28 cellular contexts compared by ENCODE assay signal in genomic region chrX:119478504-119478903, GRCh38. TPM values are rescaled to one million over a fixed set of nuclear protein-coding genes. Genes with fewer than 3 reads are reported as not detected.
DNase-seq lines count a peak whose midpoint lies in the region; ATAC-seq and TF ChIP-seq lines count a peak whose summit lies in the region.
"Had no signal": no experiment of that assay in that cellular context is flagged by ENCODE, and none has a peak within 500 bp of the region (broad histone marks: within the 10 kb centered on the region; RNA-seq: fewer than 3 reads in every experiment).

No MANE protein-coding gene starts in this region.

- no peak overlapping the region for H3K27ac Mint-ChIP-seq in effector memory CD8-positive, alpha-beta T cell
- H3K27ac Mint-ChIP-seq: activated B cell treated with CpG ODN at 0.5 μM for 24 hours; activated T-cell treated with anti-CD3 and anti-CD28 coated beads, Interleukin-2, amount 50 U/mL, for 72 hours; HFFc6; naive B cell had no signal

- H3K9ac ChIP-seq in BLaER1: no peak overlapping the region

- H3K36me3 Mint-ChIP-seq in effector memory CD8-positive, alpha-beta T cell (ENCODE audit: insufficient read depth): no peaks in the 10 kb centered on the region
- H3K36me3 Mint-ChIP-seq: naive B cell had no signal

- no peak overlapping the region for H3K4me3 Mint-ChIP-seq in effector memory CD8-positive, alpha-beta T cell
- H3K4me3 Mint-ChIP-seq: activated B cell treated with CpG ODN at 0.5 μM for 24 hours; activated T-cell treated with anti-CD3 and anti-CD28 coated beads, Interleukin-2, amount 50 U/mL, for 72 hours; HFFc6; naive B cell had no signal

- peak overlapping the region; percentile 37; the same call in 1 of the 2 replicates for H3K4me2 ChIP-seq in BLaER1

- H3K36me3 ChIP-seq in BLaER1 (no peaks in the 10 kb centered on the region), esophagus squamous epithelium (no peaks in the 10 kb centered on the region), psoas muscle (ENCODE audit: insufficient read depth in 1 of 2, low read depth in 1 of 2) (no peaks in the 10 kb centered on the region)
- H3K36me3 ChIP-seq: adrenal gland, BE2C, brain microvascular endothelial cell, heart right ventricle, neutrophil, prostate gland, SJSA1 had no signal

- WGBS in esophagus squamous epithelium, 2 donors: 52 to 68% methylated on average over 4 of the region's 4 CpGs
- 62 to 71% (median 64%) methylated on average over 4 of the region's 4 CpGs for WGBS in psoas muscle, 3 donors

- no peak for DNase-seq in NB4 (ENCODE audit: low read depth)
- no peak for DNase-seq in esophagus squamous epithelium (lab: John Stamatoyannopoulos, UW)
- DNase-seq in psoas muscle: no peak
- DNase-seq in caudate nucleus (lab: John Stamatoyannopoulos, UW): no peak
- DNase-seq in GM03348 (ENCODE audit: low spot score): no peak
- no peak for DNase-seq in effector memory CD8-positive, alpha-beta T cell
- DNase-seq: activated B cell treated with CpG ODN at 0.5 μM for 24 hours; activated naive CD4-positive, alpha-beta T cell treated with Interleukin-2 at 50 U/mL for 16 hours; activated T-cell treated with anti-CD3 and anti-CD28 coated beads, Interleukin-2, amount 50 U/mL, for 72 hours; BE2C; COR-L47; effector CD8-positive, alpha-beta T cell; foreskin keratinocyte; heart right ventricle; mesendoderm; naive B cell; NCI-H1694; NCI-H510A treated with DMSO at 0.1 percent for 48 hours; NK-92 treated with Interleukin-12 subunit alpha and Interleukin-12 subunit beta, amount 100 ng/mL, for 24 hours; stimulated activated naive CD8-positive, alpha-beta T cell treated with anti-CD3 and anti-CD28 coated beads, Interleukin-15, Interleukin-2, amounts not matched to agents 100 U/mL and 50 U/mL, for 24 hours had no signal

- H3K4me1 ChIP-seq in BLaER1: peaks cover 23% of the 10 kb centered on the region
- H3K4me1 ChIP-seq in esophagus squamous epithelium: peaks cover 0 to 76% (median 9%) of the 10 kb centered on the region in 3 donors
- H3K4me1 ChIP-seq in psoas muscle: no peaks in the 10 kb centered on the region
- H3K4me1 ChIP-seq: foreskin keratinocyte, prostate gland had no signal

- H3K27ac ChIP-seq in BLaER1: no peak overlapping the region
- H3K27ac ChIP-seq in esophagus squamous epithelium: peak overlapping the region in 3 of 4 donors; percentile 10 to 63 (median 57)
- H3K27ac ChIP-seq in psoas muscle: peak overlapping the region; percentile 64
- no peak overlapping the region for H3K27ac ChIP-seq in caudate nucleus (ENCODE audit: low read depth, low read length)
- H3K27ac ChIP-seq: adrenal gland, brain microvascular endothelial cell, foreskin keratinocyte, neutrophil, prostate gland, SJSA1 had no signal

- peaks cover 6 to 7% of the 10 kb centered on the region in 2 donors for H3K4me1 Mint-ChIP-seq in effector memory CD8-positive, alpha-beta T cell (ENCODE audit: low read depth in 2 of 2)

- H3K9me3 Mint-ChIP-seq in effector memory CD8-positive, alpha-beta T cell: no peaks in the 10 kb centered on the region
- H3K9me3 Mint-ChIP-seq: activated B cell treated with CpG ODN at 0.5 μM for 24 hours; activated T-cell treated with anti-CD3 and anti-CD28 coated beads, Interleukin-2, amount 50 U/mL, for 72 hours; HFFc6; naive B cell had no signal

- ATAC-seq in psoas muscle (peak in 2 of 4 donors; percentile 24 to 59), GM21576 (IDR thresholded peaks at IDR 0.05; ENCODE audit: unreplicated experiment) (no peak)
- no peak for ATAC-seq in effector memory CD8-positive, alpha-beta T cell (replicated peaks)
- ATAC-seq: activated T-cell treated with anti-CD3 and anti-CD28 coated beads, Interleukin-2, amount 50 U/mL, for 72 hours; foreskin keratinocyte; stimulated activated naive CD8-positive, alpha-beta T cell treated with anti-CD3 and anti-CD28 coated beads, Interleukin-15, Interleukin-2, amounts not matched to agents 100 U/mL and 50 U/mL, for 24 hours had no signal

- TF ChIP-seq POLR2A in NB4 (IDR thresholded peaks at IDR 0.05; ENCODE audit: extremely low read depth, insufficient read length): no peak
- no peak for TF ChIP-seq POLR2A in esophagus squamous epithelium (IDR thresholded peaks at IDR 0.05)

- H4K20me1 ChIP-seq in BLaER1: no peaks in the 10 kb centered on the region

- H3K27me3 ChIP-seq in BLaER1 (no peaks in the 10 kb centered on the region), esophagus squamous epithelium (no peaks in the 10 kb centered on the region), psoas muscle (ENCODE audit: insufficient read depth in 3 of 3, low read length in 2 of 3) (no peaks in the 10 kb centered on the region)
- H3K27me3 ChIP-seq: adrenal gland, BE2C, brain microvascular endothelial cell, foreskin keratinocyte, neutrophil, SJSA1 had no signal

- H3K4me3 ChIP-seq in BLaER1 (no peak overlapping the region), NB4 (ENCODE audit: low read depth, low read length) (peak overlapping the region; percentile 66), esophagus squamous epithelium (no peak overlapping the region), psoas muscle (peak overlapping the region; percentile 25)
- H3K4me3 ChIP-seq: adrenal gland, prostate gland, SJSA1 had no signal

- TF ChIP-seq CTCF in NB4 (IDR thresholded peaks at IDR 0.05; ENCODE audit: low read depth, low read length): no peak
- no peak for TF ChIP-seq CTCF in esophagus squamous epithelium (IDR thresholded peaks at IDR 0.05)
- TF ChIP-seq CTCF in psoas muscle (IDR thresholded peaks at IDR 0.05): no peak

- H3K9me3 ChIP-seq in BLaER1: no peaks in the 10 kb centered on the region
- H3K9me3 ChIP-seq in esophagus squamous epithelium: no peaks in the 10 kb centered on the region
- H3K9me3 ChIP-seq in psoas muscle: no peaks in the 10 kb centered on the region
- H3K9me3 ChIP-seq: adrenal gland, BE2C, heart right ventricle, neutrophil, prostate gland, SJSA1 had no signal

- intact Hi-C loops in esophagus squamous epithelium (cut with DNase I): no loop called here
- intact Hi-C loops in psoas muscle (cut with DNase I): no loop called here

- H3K27me3 Mint-ChIP-seq in effector memory CD8-positive, alpha-beta T cell: no peaks in the 10 kb centered on the region
- H3K27me3 Mint-ChIP-seq: activated B cell treated with CpG ODN at 0.5 μM for 24 hours had no signal

RNA-seq across cellular contexts. Expression of gene SLC25A5, which starts 10.3 kb away (rescaled TPM):
- total RNA-seq in esophagus squamous epithelium: 100 to 1,000 TPM; 427 to 606 (median 480) TPM
- total RNA-seq in psoas muscle: 100 to 1,000 TPM in 1 of 4 donors, 10 to 100 TPM in 3; 48.1 to 116 (median 59.6) TPM
- polyA plus RNA-seq in psoas muscle: 100 to 1,000 TPM in 1 of 3 donors, 10 to 100 TPM in 2; 29.1 to 304 (median 73.8) TPM

Comparison
In these comparisons a context has a peak if more than half of its experiments do, and no peak if none do; other contexts are left out.
1. H3K27ac ChIP-seq: peak in esophagus squamous epithelium (3 of 4) and psoas muscle (single experiment); none in BLaER1 (single experiment) and caudate nucleus (single experiment).
2. H3K4me3 ChIP-seq: peak in NB4 (single experiment) and psoas muscle (single experiment); none in BLaER1 (single experiment) and esophagus squamous epithelium (0 of 4).